Comparison of ENCODE assay signal across 3 cellular contexts in genomic region chr3:44981220-44981619, GRCh38.
TF ChIP-seq lines count a peak whose summit lies in the region.

No MANE protein-coding gene starts in this region.

TF ChIP-seq in IMR-90, 13 proteins besides CTCF, POLR2A, EP300 and RAD21:
- TF ChIP-seq MAFK (IDR thresholded peaks at IDR 0.05; ENCODE audit: low read depth, low read length) (no peak), CEBPB (IDR thresholded peaks at IDR 0.05; ENCODE audit: low read depth, low read length) (no peak), USF2 (IDR thresholded peaks at IDR 0.05; ENCODE audit: low read depth, low read length) (no peak), RCOR1 (IDR thresholded peaks at IDR 0.05; ENCODE audit: insufficient replicate concordance, low read length) (no peak), RFX5 (IDR thresholded peaks at IDR 0.05; ENCODE audit: low read depth, low read length) (no peak), BHLHE40 (IDR thresholded peaks at IDR 0.05; ENCODE audit: low read depth, low read length) (no peak), FOS (IDR thresholded peaks at IDR 0.05; ENCODE audit: low read depth, low read length) (no peak), MAZ (IDR thresholded peaks at IDR 0.05; ENCODE audit: borderline replicate concordance, low read depth, low read length) (no peak), NFE2L2 (IDR thresholded peaks at IDR 0.05; ENCODE audit: low read depth, low read length) (no peak), SMC3 (IDR thresholded peaks at IDR 0.05; ENCODE audit: low read depth, low read length) (no peak)
TF ChIP-seq in IMR-90: peak in this region for 0.

TF ChIP-seq in GM12878, 131 proteins besides CTCF, POLR2A, EP300 and RAD21:
- TF ChIP-seq IKZF1 (conservative IDR thresholded peaks at IDR 0.05) (0 out of 2 replicates have a peak, but pooled peaks have one; percentile 35), SIX5 (IDR thresholded peaks at IDR 0.05; ENCODE audit: low read depth, low read length, severe bottlenecking) (no peak), BRCA1 (IDR thresholded peaks at IDR 0.05; ENCODE audit: low read depth, low read length) (no peak), ZNF384 (IDR thresholded peaks at IDR 0.05; ENCODE audit: borderline replicate concordance, low read depth, low read length) (no peak), NFIC (IDR thresholded peaks at IDR 0.05; ENCODE audit: low read depth, low read length) (0 out of 2 replicates have a peak, but pooled peaks have one; percentile 28), BACH1 (IDR thresholded peaks at IDR 0.05; ENCODE audit: borderline replicate concordance) (no peak), JUND (IDR thresholded peaks at IDR 0.05; ENCODE audit: low read depth, low read length) (no peak), LARP7 (IDR thresholded peaks at IDR 0.05) (no peak), POLR2AphosphoS5 (IDR thresholded peaks at IDR 0.05; ENCODE audit: low read length) (no peak), ASH2L (IDR thresholded peaks at IDR 0.05; ENCODE audit: borderline replicate concordance, low read depth) (no peak), HDAC2 (IDR thresholded peaks at IDR 0.05) (no peak), E4F1 (IDR thresholded peaks at IDR 0.05; ENCODE audit: borderline replicate concordance, partially characterized antibody) (no peak), ZNF217 (IDR thresholded peaks at IDR 0.05) (no peak), SPI1 (IDR thresholded peaks at IDR 0.05; ENCODE audit: borderline replicate concordance, insufficient read depth, low read depth, low read length) (no peak), MXI1 (IDR thresholded peaks at IDR 0.05; ENCODE audit: low read depth, low read length) (no peak)

TF ChIP-seq in GM12891, 5 proteins besides CTCF, POLR2A, EP300 and RAD21:
- no peak for TF ChIP-seq PAX5 (IDR thresholded peaks at IDR 0.05; ENCODE audit: insufficient read depth, low read length, severe bottlenecking)
- TF ChIP-seq POU2F2 (IDR thresholded peaks at IDR 0.05; ENCODE audit: low read depth, low read length): no peak
- no peak for TF ChIP-seq TAF1 (IDR thresholded peaks at IDR 0.05; ENCODE audit: low read depth, low read length)
- TF ChIP-seq SPI1 (IDR thresholded peaks at IDR 0.05; ENCODE audit: low read depth, low read length): no peak
- no peak for TF ChIP-seq POLR2AphosphoS5 (IDR thresholded peaks at IDR 0.05; ENCODE audit: low read depth, low read length)
